In genomic region chr6:168886306-168886854, GRCh38 we compare ENCODE assay signal across 23 cellular contexts.
"Had no signal": no experiment of that assay in that cellular context is flagged by ENCODE, and none has a peak within 500 bp of the region (broad histone marks: within the 10 kb centered on the region; RNA-seq: fewer than 3 reads in every experiment).

No MANE protein-coding gene starts in this region.

- H3K36me3 Mint-ChIP-seq: activated naive CD4-positive, alpha-beta T cell treated with anti-CD3 and anti-CD28 coated beads, Interleukin-2, amount 50 U/mL, for 24 hours; brain; stimulated activated memory B cell treated with anti-CD40 and anti-IgM and Interleukin-4, amounts not matched to agents 10 μg/mL and 1 μg/mL and 100 μg/mL, for 72 hours had no signal

- H3K4me3 ChIP-seq: sigmoid colon, smooth muscle cell, stomach, suprapubic skin, tibial nerve had no signal

- DNase-seq: activated CD4-positive, alpha-beta T cell treated with anti-CD3 and anti-CD28 coated beads for 1 hour; activated CD4-positive, alpha-beta T cell treated with anti-CD3 and anti-CD28 coated beads, Interleukin-2, amount 50 U/mL, for 1 hour; activated CD8-positive, alpha-beta T cell treated with anti-CD3 and anti-CD28 coated beads, Interleukin-2, amount 10 ng/mL, durations not matched to agents 7 days and 5 days; activated gamma-delta T cell treated with Interleukin-2 at 50 U/mL for 16 hours; activated T-cell treated with anti-CD3 and anti-CD28 coated beads, Interleukin-2, amount 50 U/mL, for 1 hour; anterior cingulate cortex; effector CD8-positive, alpha-beta T cell; erythroblast; foreskin fibroblast; left ventricle myocardium superior; nephron progenitor cell; nucleus accumbens; sigmoid colon; stimulated activated CD4-positive, alpha-beta T cell treated with anti-CD3 and anti-CD28 coated beads, Interleukin-15, amount 100 ng/mL, for 24 hours; stomach had no signal

- H3K4me2 ChIP-seq: smooth muscle cell had no signal

- H3K36me3 ChIP-seq: sigmoid colon, stomach, suprapubic skin, tibial nerve had no signal

- H3K27ac Mint-ChIP-seq: activated CD8-positive, alpha-beta T cell treated with anti-CD3 and anti-CD28 coated beads, Interleukin-2, amount 10 ng/mL, durations not matched to agents 7 days and 5 days; dendritic cell treated with granulocyte-macrophage colony-stimulating factor and Interleukin-4, amounts not matched to agents 40 ng/mL and 50 ng/mL, for 4 days; nephron progenitor cell; stimulated activated memory B cell treated with anti-CD40 and anti-IgM and Interleukin-4, amounts not matched to agents 10 μg/mL and 1 μg/mL and 100 μg/mL, for 72 hours; T-helper 2 cell treated with Interferon-gamma antibody and Interleukin-4, amounts not matched to agents 5 μg/mL and 100 μg/mL, for 36 hours had no signal

- H3K9me3 ChIP-seq: sigmoid colon, stomach, suprapubic skin, tibial nerve had no signal

- H3K27me3 ChIP-seq: sigmoid colon had no signal

- H3K9me3 Mint-ChIP-seq: activated naive CD4-positive, alpha-beta T cell treated with anti-CD3 and anti-CD28 coated beads, Interleukin-2, amount 50 U/mL, for 24 hours; brain; dendritic cell treated with granulocyte-macrophage colony-stimulating factor and Interleukin-4, amounts not matched to agents 40 ng/mL and 50 ng/mL, for 4 days; stimulated activated memory B cell treated with anti-CD40 and anti-IgM and Interleukin-4, amounts not matched to agents 10 μg/mL and 1 μg/mL and 100 μg/mL, for 72 hours; T-helper 2 cell treated with Interferon-gamma antibody and Interleukin-4, amounts not matched to agents 5 μg/mL and 100 μg/mL, for 36 hours had no signal

- H3K27me3 Mint-ChIP-seq: activated naive CD4-positive, alpha-beta T cell treated with anti-CD3 and anti-CD28 coated beads, Interleukin-2, amount 50 U/mL, for 24 hours; stimulated activated memory B cell treated with anti-CD40 and anti-IgM and Interleukin-4, amounts not matched to agents 10 μg/mL and 1 μg/mL and 100 μg/mL, for 72 hours had no signal

- H3K27ac ChIP-seq: sigmoid colon, stomach, suprapubic skin, tibial nerve had no signal

- H3K4me3 Mint-ChIP-seq: activated CD8-positive, alpha-beta T cell treated with anti-CD3 and anti-CD28 coated beads, Interleukin-2, amount 10 ng/mL, durations not matched to agents 7 days and 5 days; activated naive CD4-positive, alpha-beta T cell treated with anti-CD3 and anti-CD28 coated beads, Interleukin-2, amount 50 U/mL, for 24 hours; brain; dendritic cell treated with granulocyte-macrophage colony-stimulating factor and Interleukin-4, amounts not matched to agents 40 ng/mL and 50 ng/mL, for 4 days; nephron progenitor cell; stimulated activated memory B cell treated with anti-CD40 and anti-IgM and Interleukin-4, amounts not matched to agents 10 μg/mL and 1 μg/mL and 100 μg/mL, for 72 hours; T-helper 2 cell treated with Interferon-gamma antibody and Interleukin-4, amounts not matched to agents 5 μg/mL and 100 μg/mL, for 36 hours had no signal

- H3K4me1 Mint-ChIP-seq: stimulated activated memory B cell treated with anti-CD40 and anti-IgM and Interleukin-4, amounts not matched to agents 10 μg/mL and 1 μg/mL and 100 μg/mL, for 72 hours had no signal

- H3K4me1 ChIP-seq: suprapubic skin had no signal
